In the genomic region with DNA sequence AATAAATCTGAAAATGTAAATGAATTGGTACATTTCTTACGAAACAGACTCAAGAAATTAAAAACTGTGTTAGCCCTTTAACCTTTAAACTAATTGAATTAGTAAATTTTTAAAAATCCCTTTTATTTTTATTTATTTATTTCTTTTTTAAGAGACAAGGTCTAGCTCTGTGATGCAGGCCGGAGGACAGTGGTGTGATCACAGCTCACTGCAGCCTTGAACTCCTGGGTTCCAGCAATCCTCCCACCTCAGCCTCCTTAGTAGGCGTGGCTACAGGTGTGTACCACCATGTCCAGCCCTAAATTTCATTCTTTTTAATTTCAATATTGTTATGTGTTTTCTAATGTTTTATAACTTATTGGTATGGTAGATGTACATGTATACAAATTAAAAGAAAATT, we compare ENCODE assay signal across 25 cellular contexts.
"Had no signal": no experiment of that assay in that cellular context is flagged by ENCODE, and none has a peak within 500 bp of the region (broad histone marks: within the 10 kb centered on the region; RNA-seq: fewer than 3 reads in every experiment).

No MANE protein-coding gene starts in this region.

- FAIRE-seq: islet of Langerhans had no signal

- H3K27me3 ChIP-seq: heart left ventricle, neural progenitor cell, neutrophil, tibial artery, uterus had no signal

- H3K27ac ChIP-seq: heart left ventricle, lower lobe of right lung, neural progenitor cell, neutrophil, parathyroid adenoma, skin epidermis, stomach, thoracic aorta, tibial artery, uterus had no signal

- H3K4me1 ChIP-seq: heart left ventricle, neural progenitor cell, parathyroid adenoma, stomach, tibial artery, uterus had no signal

- H3K36me3 ChIP-seq: heart left ventricle, lower lobe of right lung, neural progenitor cell, neutrophil, stomach, thoracic aorta, tibial artery, uterus had no signal

- H3K9me3 ChIP-seq: lower lobe of right lung, neutrophil, thoracic aorta, uterus had no signal

- DNase-seq: hypothalamus; immature natural killer cell; lower lobe of right lung; mammary epithelial cell; mesenchymal stem cell; naive B cell; nephron progenitor cell; occipital lobe; right cardiac atrium; stimulated activated CD4-positive, alpha-beta T cell treated with anti-CD3 and anti-CD28 coated beads, Interleukin-12 subunit alpha, Interleukin-12 subunit beta, amount 100 ng/mL, for 4 hours; stimulated activated CD4-positive, alpha-beta T cell treated with anti-CD3 and anti-CD28 coated beads, Interleukin-4, amount 100 ng/mL, for 24 hours; trophoblast cell; uterus had no signal

- ATAC-seq: heart left ventricle; natural killer cell; right cardiac atrium; sciatic nerve; stimulated activated naive CD8-positive, alpha-beta T cell treated with anti-CD3 and anti-CD28 coated beads, Interleukin-15, Interleukin-2, amounts not matched to agents 100 U/mL and 50 U/mL, for 24 hours had no signal

- H3K9ac ChIP-seq: neural progenitor cell, parathyroid adenoma had no signal

- H3K4me3 ChIP-seq: heart left ventricle, lower lobe of right lung, neural progenitor cell, skin epidermis, stomach, thoracic aorta, tibial artery, uterus had no signal
